Comparison of ENCODE assay signal across 8 cellular contexts in the genomic region with DNA sequence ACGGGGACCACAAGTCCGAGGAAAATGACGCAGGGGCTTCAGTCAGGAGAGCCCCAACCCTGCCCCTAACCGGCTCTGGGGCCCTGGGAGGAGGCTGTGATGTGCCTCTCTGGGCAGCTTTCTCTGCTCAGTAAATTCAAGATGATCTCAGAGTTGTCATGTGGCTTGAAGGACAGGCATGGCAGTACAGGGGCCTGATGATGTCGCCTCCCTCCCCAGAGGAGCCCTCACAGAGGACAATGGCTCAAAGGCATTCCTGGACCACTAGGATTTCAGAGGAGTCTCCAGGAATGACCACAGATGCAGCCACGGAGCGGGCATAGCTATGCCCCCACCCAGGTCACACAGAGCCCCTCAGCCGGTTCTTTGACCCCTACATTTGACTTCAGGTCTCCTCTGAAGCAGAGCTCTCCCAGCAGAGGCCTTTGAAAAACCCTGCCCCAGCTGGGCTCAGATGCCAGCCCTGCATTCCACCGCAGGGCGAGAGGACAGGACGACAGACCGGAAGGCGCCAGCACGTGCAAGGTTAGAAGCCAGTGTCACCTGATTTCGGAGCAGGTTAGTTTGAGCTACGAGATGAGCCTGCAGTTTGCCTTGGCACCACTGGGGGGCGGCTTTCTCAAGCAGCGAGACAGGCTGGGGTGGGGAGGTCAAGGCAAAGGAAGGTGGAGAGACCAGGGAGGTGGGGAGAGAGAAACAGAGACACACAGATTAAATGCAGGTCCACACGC. TPM values are rescaled to one million over a fixed set of nuclear protein-coding genes. Genes with fewer than 3 reads are reported as not detected.
DNase-seq lines count a peak whose midpoint lies in the region; ATAC-seq and TF ChIP-seq lines count a peak whose summit lies in the region.

No MANE protein-coding gene starts in this region.

- peaks cover 46% of the 10 kb centered on the region for H3K4me1 Mint-ChIP-seq in activated CD8-positive, alpha-beta T cell treated with anti-CD3 and anti-CD28 coated beads for 36 hours (ENCODE audit: low read depth)
- peaks cover 17% of the 10 kb centered on the region for H3K4me1 Mint-ChIP-seq in memory B cell

- intact Hi-C loops in activated CD8-positive, alpha-beta T cell treated with anti-CD3 and anti-CD28 coated beads for 36 hours (cut with micrococcal nuclease): no loop called here

- DNase-seq in AG09319 (ENCODE audit: extremely low read depth, low read depth) (no peak), NCI-H1694 treated with DMSO at 0.1 percent for 48 hours (lab: John Stamatoyannopoulos, UW) (peak; percentile 10), dermis microvascular lymphatic vessel endothelial cell (ENCODE audit: low read depth in 2 of 2) (peak; percentile 37 to 68), memory B cell (ENCODE audit: low spot score in 2 of 2) (peak; percentile 66 to 73)
- DNase-seq in activated CD8-positive, alpha-beta T cell treated with anti-CD3 and anti-CD28 coated beads for 36 hours: peak; percentile 88
- peak; percentile 55 for DNase-seq in stimulated activated CD8-positive, alpha-beta memory T cell treated with anti-CD3 and anti-CD28 coated beads, Interleukin-4, amount 100 ng/mL, for 24 hours (ENCODE audit: low read depth)

- TF ChIP-seq CTCF in AG09319 (IDR thresholded peaks at IDR 0.05; ENCODE audit: low read depth, low read length): peak; percentile 95
- TF ChIP-seq CTCF in activated CD8-positive, alpha-beta T cell treated with anti-CD3 and anti-CD28 coated beads for 36 hours (IDR thresholded peaks at IDR 0.05): peak; percentile 77

- no peak overlapping the region for H3K4me3 Mint-ChIP-seq in activated CD8-positive, alpha-beta T cell treated with anti-CD3 and anti-CD28 coated beads for 36 hours
- no peak overlapping the region for H3K4me3 Mint-ChIP-seq in memory B cell

- H3K27me3 Mint-ChIP-seq in activated CD8-positive, alpha-beta T cell treated with anti-CD3 and anti-CD28 coated beads for 36 hours: no peaks in the 10 kb centered on the region
- H3K27me3 Mint-ChIP-seq in memory B cell: no peaks in the 10 kb centered on the region

- H3K27ac Mint-ChIP-seq in activated CD8-positive, alpha-beta T cell treated with anti-CD3 and anti-CD28 coated beads for 36 hours: peak overlapping the region; percentile 76
- peak overlapping the region; percentile 70 for H3K27ac Mint-ChIP-seq in memory B cell

- H3K36me3 Mint-ChIP-seq in activated CD8-positive, alpha-beta T cell treated with anti-CD3 and anti-CD28 coated beads for 36 hours (ENCODE audit: low read depth): peaks cover 29% of the 10 kb centered on the region
- H3K36me3 Mint-ChIP-seq in memory B cell: peaks cover 17% of the 10 kb centered on the region

- CTCF ChIA-PET in activated CD8-positive, alpha-beta T cell treated with anti-CD3 and anti-CD28 coated beads for 36 hours (lab: Charles Lee): interaction anchor here (0.6 to 4.8 kb wide), 35 partner anchors 12 to 362 kb away, joined by 3 to 64 read pairs (median 4); a partner anchor contains a TSS

- POLR2A ChIA-PET in activated CD8-positive, alpha-beta T cell treated with anti-CD3 and anti-CD28 coated beads for 36 hours (lab: Charles Lee): interaction anchor here (0.9 to 6.4 kb wide), 2 partner anchors 12 to 17 kb away, joined by 3 to 55 read pairs; no protein-coding TSS in a partner anchor

- ATAC-seq in GM18861 (IDR thresholded peaks at IDR 0.05; ENCODE audit: unreplicated experiment) (peak; percentile 29), memory B cell (ENCODE audit: low read depth) (peak; percentile 80), HG02981 (IDR thresholded peaks at IDR 0.05; ENCODE audit: unreplicated experiment) (no peak)
- ATAC-seq in activated CD8-positive, alpha-beta T cell treated with anti-CD3 and anti-CD28 coated beads for 36 hours: peak; percentile 52

- no peaks in the 10 kb centered on the region for H3K9me3 Mint-ChIP-seq in activated CD8-positive, alpha-beta T cell treated with anti-CD3 and anti-CD28 coated beads for 36 hours
- H3K9me3 Mint-ChIP-seq in memory B cell: no peaks in the 10 kb centered on the region

RNA-seq across cellular contexts. Expression of a gene that starts 39.2 kb away (rescaled TPM):
- total RNA-seq in activated CD8-positive, alpha-beta T cell treated with anti-CD3 and anti-CD28 coated beads for 36 hours: 100 to 1,000 TPM in 1 of 2 experiments, 10 to 100 TPM in 1; 95.2 to 102 TPM
- 27.4 and 37.6 TPM in 2 replicates for total RNA-seq in dermis microvascular lymphatic vessel endothelial cell
